8 cellular contexts compared by ENCODE assay signal in the genomic region with DNA sequence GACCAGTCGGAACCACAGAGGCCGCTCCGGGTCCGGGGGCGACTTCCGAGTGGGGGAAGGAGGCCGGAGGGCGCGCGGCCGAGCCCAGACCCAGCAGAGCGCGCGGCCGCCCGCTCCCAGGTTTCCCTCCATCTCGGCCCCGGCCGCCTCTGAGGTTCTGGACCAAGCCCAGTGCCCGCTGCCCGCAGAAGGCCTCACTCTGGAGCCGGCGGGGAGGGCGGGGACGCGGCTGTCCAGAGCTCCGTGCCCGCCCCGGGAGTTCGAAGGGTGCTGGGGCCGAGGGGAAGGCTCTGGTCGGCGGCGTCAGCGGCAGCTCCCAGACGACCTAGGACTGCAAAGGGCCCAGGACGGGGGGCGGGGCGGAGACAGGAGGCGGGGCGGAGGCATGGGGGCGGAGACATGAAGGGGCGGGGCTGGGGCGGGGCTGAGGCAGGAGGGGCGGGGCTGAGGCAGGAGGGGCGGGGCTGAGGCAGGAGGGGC. TPM values are rescaled to one million over a fixed set of nuclear protein-coding genes. Genes with fewer than 3 reads are reported as not detected.
DNase-seq lines count a peak whose midpoint lies in the region; ATAC-seq and TF ChIP-seq lines count a peak whose summit lies in the region.

No MANE protein-coding gene starts in this region.

- no TSS peak for BruUV-seq in mammary epithelial cell (replicated peaks; lab: Mats Ljungman, UMichigan)

- intact Hi-C loops in mammary epithelial cell (cut with micrococcal nuclease): loop anchor here (5.0 to 10.0 kb wide), 2 partner anchors 38 to 115 kb away; no protein-coding TSS in a partner anchor

- no peaks in the 10 kb centered on the region for H4K20me1 ChIP-seq in mammary epithelial cell (ENCODE audit: insufficient read depth, low read length)

- peaks cover 15% of the 10 kb centered on the region for H3K27me3 Mint-ChIP-seq in T-helper 2 cell treated with Interferon-gamma antibody and Interleukin-4, amounts not matched to agents 5 μg/mL and 100 μg/mL, for 36 hours (ENCODE audit: low read depth)

- peak overlapping the region; percentile 73 for H3K4me2 ChIP-seq in mammary epithelial cell (ENCODE audit: insufficient read depth, low read depth, low read length)

- H3K4me3 ChIP-seq in mammary epithelial cell (replicated peaks in 1 of 3; ENCODE audit: insufficient read depth in 1 of 3, low read depth in 2 of 3, low read length in 3 of 3): peak overlapping the region in 2 of 3 experiments; percentile 24 to 26
- peak overlapping the region; percentile 37 for H3K4me3 ChIP-seq in kidney epithelial cell (ENCODE audit: low read depth, low read length)

- in situ Hi-C loops in mammary epithelial cell (cut with MboI; ENCODE audit: low sequenced_read_pairs in 2 of 2): no loop called here

- peaks cover 5% of the 10 kb centered on the region for H3K27me3 ChIP-seq in mammary epithelial cell (ENCODE audit: insufficient read depth, low read length)
- H3K27me3 ChIP-seq in kidney epithelial cell (ENCODE audit: control insufficient read depth, insufficient read depth, low read length): peaks cover 22% of the 10 kb centered on the region

- H3K36me3 Mint-ChIP-seq in T-helper 2 cell treated with Interferon-gamma antibody and Interleukin-4, amounts not matched to agents 5 μg/mL and 100 μg/mL, for 36 hours (ENCODE audit: low read depth): peaks cover 2% of the 10 kb centered on the region

- 10% methylated on average over 2 of the region's 46 CpGs for WGBS in mammary epithelial cell (ENCODE audit: low coverage, missing lambda C conversion rate)

- CTCF ChIA-PET in mammary epithelial cell (lab: Charles Lee; ENCODE audit: low non-redundant PET): no interaction called here

- no peaks in the 10 kb centered on the region for H3K36me3 ChIP-seq in mammary epithelial cell (ENCODE audit: insufficient read depth, low read length)
- no peaks in the 10 kb centered on the region for H3K36me3 ChIP-seq in kidney epithelial cell (ENCODE audit: control insufficient read depth, insufficient read depth, low read length)

- H3K9me3 Mint-ChIP-seq in T-helper 2 cell treated with Interferon-gamma antibody and Interleukin-4, amounts not matched to agents 5 μg/mL and 100 μg/mL, for 36 hours: peaks cover 31% of the 10 kb centered on the region

- H3K4me3 Mint-ChIP-seq in T-helper 2 cell treated with Interferon-gamma antibody and Interleukin-4, amounts not matched to agents 5 μg/mL and 100 μg/mL, for 36 hours: peak overlapping the region; percentile 25

- TF ChIP-seq CTCF in mammary epithelial cell (conservative IDR thresholded peaks at IDR 0.05 in 1 of 2, IDR thresholded peaks at IDR 0.05 in 1 of 2; ENCODE audit: extremely low read depth in 1 of 2, insufficient read depth in 1 of 2, low read depth in 1 of 2, low read length in 2 of 2) (no peak), kidney epithelial cell (IDR thresholded peaks at IDR 0.05; ENCODE audit: insufficient read depth, low read length, poor library complexity, severe bottlenecking) (no peak)

- no peak for ATAC-seq in GM18520 (IDR thresholded peaks at IDR 0.05; ENCODE audit: unreplicated experiment)

- no peak overlapping the region for H3K9ac ChIP-seq in mammary epithelial cell (ENCODE audit: insufficient read depth, low read length)

- H2AFZ ChIP-seq in mammary epithelial cell (ENCODE audit: low read depth, low read length): peak overlapping the region; percentile 51

- no peaks in the 10 kb centered on the region for H3K4me1 ChIP-seq in mammary epithelial cell (ENCODE audit: insufficient read depth, low read length)

- H3K27ac Mint-ChIP-seq in T-helper 2 cell treated with Interferon-gamma antibody and Interleukin-4, amounts not matched to agents 5 μg/mL and 100 μg/mL, for 36 hours: no peak overlapping the region

- H3K4me1 Mint-ChIP-seq in T-helper 2 cell treated with Interferon-gamma antibody and Interleukin-4, amounts not matched to agents 5 μg/mL and 100 μg/mL, for 36 hours (ENCODE audit: low read depth): peaks cover 6% of the 10 kb centered on the region

- DNase-seq in GM19240 (ENCODE audit: insufficient read length, low spot score): peak; percentile 53
- DNase-seq in T-helper 2 cell treated with Interferon-gamma antibody and Interleukin-4, amounts not matched to agents 5 μg/mL and 100 μg/mL, for 36 hours (ENCODE audit: low spot score): peak; percentile 65
- DNase-seq in mammary epithelial cell: peak; percentile 7
- no peak for DNase-seq in kidney epithelial cell (ENCODE audit: low read depth)
- DNase-seq in stimulated activated CD4-positive, alpha-beta T cell treated with anti-CD3 and anti-CD28 coated beads, TNF-alpha, amount 100 ng/mL, for 4 hours (ENCODE audit: low read depth in 3 of 3): peak; percentile 52 to 72 (median 66)
- no peak for DNase-seq in DMS79 treated with DMSO at 0.1 percent for 48 hours (lab: John Stamatoyannopoulos, UW)
- DNase-seq in cortex of kidney (lab: John Stamatoyannopoulos, UW): no peak

- H3K9me3 ChIP-seq in mammary epithelial cell (replicated peaks; ENCODE audit: insufficient read depth, low read length): peaks cover 9% of the 10 kb centered on the region

- no peaks in the 10 kb centered on the region for H3K79me2 ChIP-seq in mammary epithelial cell (ENCODE audit: insufficient read depth, low read length)

- dilution Hi-C loops in mammary epithelial cell (cut with HindIII; ENCODE audit: low sequenced_read_pairs): loop anchor here (25.0 kb wide), 1 partner anchor 472 kb away; no protein-coding TSS in a partner anchor

- no peak overlapping the region for H3K27ac ChIP-seq in mammary epithelial cell (ENCODE audit: insufficient read depth, low read depth, low read length)

RNA-seq across cellular contexts. Expression of gene SLC19A1, which starts 48.0 kb away (rescaled TPM):
- total RNA-seq in mammary epithelial cell (10 to 100 TPM in 1 of 2 donors, 1 to 10 TPM in 1; 3.7 to 15.6 TPM), kidney epithelial cell (19.1 and 21.7 TPM in 2 replicates)
- 10.7 TPM for polyA plus RNA-seq in mammary epithelial cell
- polyA minus RNA-seq in mammary epithelial cell: 8.7 TPM

RNA-seq across cellular contexts. Expression of gene PCBP3, which starts 53.2 kb away (rescaled TPM):
- total RNA-seq in mammary epithelial cell (1 to 10 TPM in 1 of 2 donors, under 1 TPM in 1; 0.67 to 1.0 TPM), kidney epithelial cell (0.55 and 1.3 TPM in 2 replicates)
- polyA plus RNA-seq in mammary epithelial cell: 0.05 TPM
- polyA minus RNA-seq in mammary epithelial cell: not detected

Comparison
In these comparisons a context has a peak if more than half of its experiments do, and no peak if none do; other contexts are left out.
1. DNase-seq: peak in GM19240 (single experiment), T-helper 2 cell treated with Interferon-gamma antibody and Interleukin-4, amounts not matched to agents 5 μg/mL and 100 μg/mL, for 36 hours (single experiment), mammary epithelial cell (single experiment) and stimulated activated CD4-positive, alpha-beta T cell treated with anti-CD3 and anti-CD28 coated beads, TNF-alpha, amount 100 ng/mL, for 4 hours (3 of 3); none in kidney epithelial cell (single experiment), DMS79 treated with DMSO at 0.1 percent for 48 hours (single experiment) and cortex of kidney (single experiment).